ENCODE assay signal across 21 cellular contexts in genomic region chr2:205571300-205571858, GRCh38.
"Had no signal": no experiment of that assay in that cellular context is flagged by ENCODE, and none has a peak within 500 bp of the region (broad histone marks: within the 10 kb centered on the region; RNA-seq: fewer than 3 reads in every experiment).

No MANE protein-coding gene starts in this region.

- H3K9me3 ChIP-seq: mucosa of descending colon, neutrophil had no signal

- H3K9me3 Mint-ChIP-seq: activated CD4-positive, alpha-beta memory T cell treated with anti-CD3 and anti-CD28 coated beads, Interleukin-2, amount 10 ng/mL, durations not matched to agents 7 days and 5 days; dendritic cell treated with granulocyte-macrophage colony-stimulating factor and Interleukin-4, amounts not matched to agents 40 ng/mL and 50 ng/mL, for 4 days had no signal

- H3K9ac ChIP-seq: parathyroid adenoma had no signal

- H3K27me3 Mint-ChIP-seq: activated T-helper 17 cell treated with anti-CD3 and anti-CD28 coated beads, Interleukin-2, amount 50 U/mL, for 72 hours had no signal

- DNase-seq: activated B cell treated with CpG ODN at 0.5 μM for 24 hours; activated CD4-positive, alpha-beta memory T cell treated with anti-CD3 and anti-CD28 coated beads, Interleukin-2, amount 10 ng/mL, durations not matched to agents 7 days and 5 days; activated CD4-positive, alpha-beta T cell treated with anti-CD3 and anti-CD28 coated beads for 4 hours; activated naive CD4-positive, alpha-beta T cell; activated naive CD8-positive, alpha-beta T cell treated with anti-CD3 and anti-CD28 coated beads, Interleukin-2, amount 10 ng/mL, durations not matched to agents 7 days and 5 days; activated T-cell treated with anti-CD3 and anti-CD28 coated beads, Interleukin-2, amount 50 U/mL, for 1 hour; amygdala; effector CD8-positive, alpha-beta T cell; mucosa of descending colon; naive thymus-derived CD4-positive, alpha-beta T cell; spleen; stimulated activated CD8-positive, alpha-beta memory T cell treated with anti-CD3 and anti-CD28 coated beads, Interleukin-4, amount 100 ng/mL, for 48 hours; stimulated activated naive CD4-positive, alpha-beta T cell had no signal

- H3K4me3 ChIP-seq: cardiac muscle cell, esophagus muscularis mucosa, mucosa of descending colon, spleen had no signal

- H3K36me3 ChIP-seq: cardiac muscle cell, esophagus muscularis mucosa, neutrophil, spleen had no signal

- ATAC-seq: activated T-helper 17 cell treated with anti-CD3 and anti-CD28 coated beads, Interleukin-2, amount 50 U/mL, for 72 hours; mucosa of descending colon; naive thymus-derived CD4-positive, alpha-beta T cell had no signal

- H3K27me3 ChIP-seq: cardiac muscle cell, esophagus muscularis mucosa, neutrophil, spleen had no signal

- H3K27ac Mint-ChIP-seq: activated B cell treated with CpG ODN at 0.5 μM for 24 hours; activated CD4-positive, alpha-beta memory T cell treated with anti-CD3 and anti-CD28 coated beads, Interleukin-2, amount 10 ng/mL, durations not matched to agents 7 days and 5 days; activated naive CD8-positive, alpha-beta T cell treated with anti-CD3 and anti-CD28 coated beads, Interleukin-2, amount 10 ng/mL, durations not matched to agents 7 days and 5 days; activated T-helper 17 cell treated with anti-CD3 and anti-CD28 coated beads, Interleukin-2, amount 50 U/mL, for 72 hours; dendritic cell treated with granulocyte-macrophage colony-stimulating factor and Interleukin-4, amounts not matched to agents 40 ng/mL and 50 ng/mL, for 4 days; memory B cell; naive thymus-derived CD4-positive, alpha-beta T cell had no signal

- FAIRE-seq: endothelial cell of umbilical vein had no signal

- H3K27ac ChIP-seq: cardiac muscle cell, esophagus muscularis mucosa, neutrophil, parathyroid adenoma, spleen had no signal

- H2AFZ ChIP-seq: parathyroid adenoma had no signal

- H3K79me2 ChIP-seq: parathyroid adenoma had no signal

- H3K36me3 Mint-ChIP-seq: activated naive CD8-positive, alpha-beta T cell treated with anti-CD3 and anti-CD28 coated beads, Interleukin-2, amount 10 ng/mL, durations not matched to agents 7 days and 5 days had no signal

- H3K4me1 ChIP-seq: esophagus muscularis mucosa, parathyroid adenoma, spleen had no signal

- H3K4me1 Mint-ChIP-seq: activated B cell treated with CpG ODN at 0.5 μM for 24 hours; activated CD4-positive, alpha-beta memory T cell treated with anti-CD3 and anti-CD28 coated beads, Interleukin-2, amount 10 ng/mL, durations not matched to agents 7 days and 5 days; activated T-helper 17 cell treated with anti-CD3 and anti-CD28 coated beads, Interleukin-2, amount 50 U/mL, for 72 hours; memory B cell; naive thymus-derived CD4-positive, alpha-beta T cell had no signal

- H3K4me3 Mint-ChIP-seq: activated B cell treated with CpG ODN at 0.5 μM for 24 hours; activated CD4-positive, alpha-beta memory T cell treated with anti-CD3 and anti-CD28 coated beads, Interleukin-2, amount 10 ng/mL, durations not matched to agents 7 days and 5 days; activated naive CD8-positive, alpha-beta T cell treated with anti-CD3 and anti-CD28 coated beads, Interleukin-2, amount 10 ng/mL, durations not matched to agents 7 days and 5 days; activated T-helper 17 cell treated with anti-CD3 and anti-CD28 coated beads, Interleukin-2, amount 50 U/mL, for 72 hours; dendritic cell treated with granulocyte-macrophage colony-stimulating factor and Interleukin-4, amounts not matched to agents 40 ng/mL and 50 ng/mL, for 4 days; memory B cell; naive thymus-derived CD4-positive, alpha-beta T cell had no signal
